ENCODE assay signal across 26 cellular contexts in genomic region chr7:138657854-138658386, GRCh38. TPM values are rescaled to one million over a fixed set of nuclear protein-coding genes. Genes with fewer than 3 reads are reported as not detected.
"Had no signal": no experiment of that assay in that cellular context is flagged by ENCODE, and none has a peak within 500 bp of the region (broad histone marks: within the 10 kb centered on the region; RNA-seq: fewer than 3 reads in every experiment).

No MANE protein-coding gene starts in this region.

- H3K36me3 ChIP-seq: right atrium auricular region, upper lobe of left lung, vagina had no signal

- H3K4me1 ChIP-seq: right atrium auricular region, upper lobe of left lung, vagina had no signal

- DNase-seq: activated B cell treated with CpG ODN at 0.5 μM for 24 hours; activated CD4-positive, alpha-beta T cell treated with anti-CD3 and anti-CD28 coated beads, Interleukin-2, amount 50 U/mL, for 1 hour; activated CD8-positive, alpha-beta T cell treated with anti-CD3 and anti-CD28 coated beads for 36 hours; activated naive CD8-positive, alpha-beta T cell treated with anti-CD3 and anti-CD28 coated beads, Interleukin-2, amount 50 U/mL, for 24 hours; activated T-cell treated with anti-CD3 and anti-CD28 coated beads, Interleukin-2, amount 50 U/mL, for 48 hours; dermis blood vessel endothelial cell; effector memory CD4-positive, alpha-beta T cell; head of caudate nucleus; hippocampal formation; kidney; left colon; naive thymus-derived CD8-positive, alpha-beta T cell; nucleus accumbens; stimulated activated CD4-positive, alpha-beta T cell treated with anti-CD3 and anti-CD28 coated beads, Interleukin-15, amount 100 ng/mL, for 24 hours; stimulated activated CD4-positive, alpha-beta T cell treated with anti-CD3 and anti-CD28 coated beads, Interleukin-2, amount 100 ng/mL, for 24 hours; stimulated activated naive CD4-positive, alpha-beta T cell; T-cell; upper lobe of left lung had no signal

- FAIRE-seq: colon, kidney had no signal

- H3K9me3 ChIP-seq: vagina had no signal

- H3K4me3 ChIP-seq: right atrium auricular region, upper lobe of left lung, vagina had no signal

- ATAC-seq: activated CD8-positive, alpha-beta T cell treated with anti-CD3 and anti-CD28 coated beads for 36 hours; activated naive CD8-positive, alpha-beta T cell treated with anti-CD3 and anti-CD28 coated beads, Interleukin-2, amount 50 U/mL, for 24 hours; left colon; naive thymus-derived CD8-positive, alpha-beta T cell; T-cell had no signal

- H3K27ac ChIP-seq: right atrium auricular region, upper lobe of left lung, vagina had no signal

- H3K27me3 ChIP-seq: right atrium auricular region, upper lobe of left lung, vagina had no signal

RNA-seq across cellular contexts. Expression of gene SVOPL, which starts 43.2 kb away (rescaled TPM):
- total RNA-seq: activated B cell treated with CpG ODN at 0.5 μM for 24 hours; activated T-helper 2 cell treated with anti-CD3 and anti-CD28 coated beads, Interferon-gamma antibody, Interleukin-2, Interleukin-4, amounts not matched to agents 10 μg/mL and 5 μg/mL and 100 μg/mL, durations not matched to agents 14 hours and 24 hours and 36 hours; dermis blood vessel endothelial cell; fibroblast of lung; fibroblast of villous mesenchyme; naive thymus-derived CD8-positive, alpha-beta T cell; neural crest cell; pulmonary artery endothelial cell; right atrium auricular region; vagina had no signal
- polyA plus RNA-seq: fibroblast of lung had no signal
